ENCODE assay signal across 26 cellular contexts in genomic region chr22:32076726-32077550, GRCh38. TPM values are rescaled to one million over a fixed set of nuclear protein-coding genes. Genes with fewer than 3 reads are reported as not detected.
"Had no signal": no experiment of that assay in that cellular context is flagged by ENCODE, and none has a peak within 500 bp of the region (broad histone marks: within the 10 kb centered on the region; RNA-seq: fewer than 3 reads in every experiment).

No MANE protein-coding gene starts in this region.

- H3K27ac Mint-ChIP-seq: activated CD4-positive, alpha-beta memory T cell treated with anti-CD3 and anti-CD28 coated beads, Interleukin-2, amount 10 ng/mL, durations not matched to agents 7 days and 5 days; activated CD4-positive, alpha-beta T cell treated with anti-CD3 and anti-CD28 coated beads, Interleukin-2, amount 10 ng/mL, durations not matched to agents 7 days and 5 days; activated T-helper 17 cell treated with anti-CD3 and anti-CD28 coated beads, Interleukin-2, amount 50 U/mL, for 72 hours; nephron; stimulated activated memory B cell treated with anti-CD40 and anti-IgM and Interleukin-4, amounts not matched to agents 10 μg/mL and 1 μg/mL and 100 μg/mL, for 72 hours; stimulated activated naive CD8-positive, alpha-beta T cell treated with anti-CD3 and anti-CD28 coated beads, Interleukin-15, amount 100 ng/mL, for 72 hours; type B pancreatic cell had no signal

- H3K4me3 Mint-ChIP-seq: activated CD4-positive, alpha-beta memory T cell treated with anti-CD3 and anti-CD28 coated beads, Interleukin-2, amount 10 ng/mL, durations not matched to agents 7 days and 5 days; activated CD4-positive, alpha-beta T cell treated with anti-CD3 and anti-CD28 coated beads, Interleukin-2, amount 10 ng/mL, durations not matched to agents 7 days and 5 days; activated T-cell treated with anti-CD3 and anti-CD28 coated beads, Interleukin-2, amount 50 U/mL, for 4 hours; activated T-helper 17 cell treated with anti-CD3 and anti-CD28 coated beads, Interleukin-2, amount 50 U/mL, for 72 hours; nephron; stimulated activated memory B cell treated with anti-CD40 and anti-IgM and Interleukin-4, amounts not matched to agents 10 μg/mL and 1 μg/mL and 100 μg/mL, for 72 hours; stimulated activated naive CD8-positive, alpha-beta T cell treated with anti-CD3 and anti-CD28 coated beads, Interleukin-15, amount 100 ng/mL, for 72 hours; type B pancreatic cell had no signal

- H3K4me1 Mint-ChIP-seq: activated CD4-positive, alpha-beta memory T cell treated with anti-CD3 and anti-CD28 coated beads, Interleukin-2, amount 10 ng/mL, durations not matched to agents 7 days and 5 days; activated CD4-positive, alpha-beta T cell treated with anti-CD3 and anti-CD28 coated beads, Interleukin-2, amount 10 ng/mL, durations not matched to agents 7 days and 5 days; activated T-helper 17 cell treated with anti-CD3 and anti-CD28 coated beads, Interleukin-2, amount 50 U/mL, for 72 hours; nephron; stimulated activated memory B cell treated with anti-CD40 and anti-IgM and Interleukin-4, amounts not matched to agents 10 μg/mL and 1 μg/mL and 100 μg/mL, for 72 hours; stimulated activated naive CD8-positive, alpha-beta T cell treated with anti-CD3 and anti-CD28 coated beads, Interleukin-15, amount 100 ng/mL, for 72 hours had no signal

- H3K27ac ChIP-seq: left lung, uterus had no signal

- H3K4me3 ChIP-seq: heart left ventricle, left lung, uterus had no signal

- H3K9me3 ChIP-seq: heart left ventricle, left lung, uterus had no signal

- H3K36me3 ChIP-seq: left lung, uterus had no signal

- DNase-seq: activated CD4-positive, alpha-beta memory T cell treated with anti-CD3 and anti-CD28 coated beads, Interleukin-2, amount 10 ng/mL, durations not matched to agents 7 days and 5 days; activated CD4-positive, alpha-beta T cell treated with anti-CD3 and anti-CD28 coated beads for 1 hour; activated CD4-positive, alpha-beta T cell treated with anti-CD3 and anti-CD28 coated beads, Interleukin-2, amount 10 ng/mL, durations not matched to agents 7 days and 5 days; activated gamma-delta T cell treated with Interleukin-2 at 50 U/mL for 16 hours; activated naive CD4-positive, alpha-beta T cell treated with anti-CD3 and anti-CD28 coated beads, Interleukin-2, amount 50 U/mL, for 16 hours; activated T-cell treated with anti-CD3 and anti-CD28 coated beads, Interleukin-2, amount 50 U/mL, for 4 hours; effector memory CD4-positive, alpha-beta T cell; heart left ventricle; left lung; posterior cingulate gyrus; stimulated activated CD4-positive, alpha-beta T cell treated with anti-CD3 and anti-CD28 coated beads, Interleukin-4, amount 100 ng/mL, for 24 hours; stimulated activated naive CD8-positive, alpha-beta T cell treated with anti-CD3 and anti-CD28 coated beads, Interleukin-15, amount 100 ng/mL, for 72 hours; T-helper 2 cell; uterus had no signal

- H3K36me3 Mint-ChIP-seq: stimulated activated memory B cell treated with anti-CD40 and anti-IgM and Interleukin-4, amounts not matched to agents 10 μg/mL and 1 μg/mL and 100 μg/mL, for 72 hours; type B pancreatic cell had no signal

- FAIRE-seq: bronchial epithelial cell, colon, small intestine had no signal

- H3K4me1 ChIP-seq: left lung, uterus had no signal

- ATAC-seq: activated T-cell treated with anti-CD3 and anti-CD28 coated beads, Interleukin-2, amount 50 U/mL, for 4 hours; activated T-helper 17 cell treated with anti-CD3 and anti-CD28 coated beads, Interleukin-2, amount 50 U/mL, for 72 hours; left lung; sciatic nerve; stimulated activated memory B cell treated with anti-CD40 and anti-IgM and Interleukin-4, amounts not matched to agents 10 μg/mL and 1 μg/mL and 100 μg/mL, for 72 hours; stimulated activated naive CD8-positive, alpha-beta T cell treated with anti-CD3 and anti-CD28 coated beads, Interleukin-15, amount 100 ng/mL, for 72 hours had no signal

- H3K27me3 ChIP-seq: uterus had no signal

- H3K9me3 Mint-ChIP-seq: activated CD4-positive, alpha-beta memory T cell treated with anti-CD3 and anti-CD28 coated beads, Interleukin-2, amount 10 ng/mL, durations not matched to agents 7 days and 5 days; activated CD4-positive, alpha-beta T cell treated with anti-CD3 and anti-CD28 coated beads, Interleukin-2, amount 10 ng/mL, durations not matched to agents 7 days and 5 days; activated T-cell treated with anti-CD3 and anti-CD28 coated beads, Interleukin-2, amount 50 U/mL, for 4 hours; activated T-helper 17 cell treated with anti-CD3 and anti-CD28 coated beads, Interleukin-2, amount 50 U/mL, for 72 hours; nephron; stimulated activated memory B cell treated with anti-CD40 and anti-IgM and Interleukin-4, amounts not matched to agents 10 μg/mL and 1 μg/mL and 100 μg/mL, for 72 hours; stimulated activated naive CD8-positive, alpha-beta T cell treated with anti-CD3 and anti-CD28 coated beads, Interleukin-15, amount 100 ng/mL, for 72 hours; type B pancreatic cell had no signal

RNA-seq across cellular contexts. Expression of gene SLC5A1, which starts 33.9 kb away (rescaled TPM):
- total RNA-seq: activated CD4-positive, alpha-beta memory T cell treated with anti-CD3 and anti-CD28 coated beads, Interleukin-2, amount 10 ng/mL, durations not matched to agents 7 days and 5 days; activated CD4-positive, alpha-beta T cell treated with anti-CD3 and anti-CD28 coated beads, Interleukin-2, amount 10 ng/mL, durations not matched to agents 7 days and 5 days; activated T-cell treated with anti-CD3 and anti-CD28 coated beads, Interleukin-2, amount 50 U/mL, for 4 hours; activated T-helper 17 cell treated with anti-CD3 and anti-CD28 coated beads, Interleukin-2, amount 50 U/mL, for 72 hours; epithelial cell of proximal tubule; fibroblast of villous mesenchyme; lung microvascular endothelial cell; osteoblast; sciatic nerve had no signal
